8 cellular contexts compared by ENCODE assay signal in genomic region chr5:112995764-112996618, GRCh38. TPM values are rescaled to one million over a fixed set of nuclear protein-coding genes. Genes with fewer than 3 reads are reported as not detected.
A peak's percentile ranks its signal among the peaks of the same experiment; 100 is the strongest.
DNase-seq lines count a peak whose midpoint lies in the region; ATAC-seq, FAIRE-seq and TF ChIP-seq lines count a peak whose summit lies in the region.

No MANE protein-coding gene starts in this region.

- peak; percentile 15 to 46 for DNase-seq in SHP77 (lab: John Stamatoyannopoulos, UW)
- no peak for DNase-seq in SHP77 treated with DMSO at 0.1 percent for 48 hours (lab: John Stamatoyannopoulos, UW)
- DNase-seq in NCI-H146 (lab: John Stamatoyannopoulos, UW) = peak; percentile 49
- DNase-seq in WTC11 (ENCODE audit: low spot score) = peak; percentile 75
- DNase-seq in bronchial epithelial cell (ENCODE audit: low read depth) = peak; percentile 57
- DNase-seq in keratinocyte (ENCODE audit: low read depth, low spot score) = no peak
- DNase-seq in stimulated activated CD4-positive, alpha-beta T cell treated with anti-CD3 and anti-CD28 coated beads, Interleukin-2, amount 100 ng/mL, for 24 hours = peak; percentile 80 to 85

- no peak overlapping the region for H3K27ac ChIP-seq in keratinocyte (ENCODE audit: control insufficient read depth, insufficient read depth, low read length)

- FAIRE-seq in bronchial epithelial cell (lab: Jason Lieb, UNC) (no peak), keratinocyte (lab: Jason Lieb, UNC) (peak; percentile 71)

- H3K9me3 ChIP-seq in keratinocyte (ENCODE audit: control insufficient read depth, low read depth, low read length) = no peaks in the 10 kb centered on the region

- H3K9ac ChIP-seq in keratinocyte (ENCODE audit: control insufficient read depth, extremely low read depth, insufficient read depth, low read length) = no peak overlapping the region

- peaks cover 15% of the 10 kb centered on the region for H3K4me1 Mint-ChIP-seq in WTC11

- dilution Hi-C loops in keratinocyte (cut with MboI; ENCODE audit: extremely low pct_ligation_motif_present, low sequenced_read_pairs) = no loop called here

- peaks cover 10% of the 10 kb centered on the region for H3K4me1 ChIP-seq in keratinocyte (ENCODE audit: control insufficient read depth, extremely low read depth, insufficient read depth, low read length)

- H2AFZ ChIP-seq in keratinocyte (ENCODE audit: control insufficient read depth, low read length) = no peak overlapping the region

- POLR2A ChIA-PET in WTC11 (lab: Charles Lee) = interaction anchor here (1.8 kb wide), 1 partner anchor 20 kb away, joined by 5 read pairs; the partner anchor contains the start of gene DCP2

- H3K27me3 Mint-ChIP-seq in WTC11 (ENCODE audit: low read depth) = no peaks in the 10 kb centered on the region

- CTCF ChIA-PET in WTC11 (lab: Charles Lee) = interaction anchor here (0.6 to 2.0 kb wide), 28 partner anchors 8 to 527 kb away, joined by 3 to 12 read pairs (median 4); partner anchors contain the start of genes DCP2 and YTHDC2

- H3K27me3 ChIP-seq in bronchial epithelial cell (ENCODE audit: control insufficient read depth, insufficient read depth, low read length) = no peaks in the 10 kb centered on the region
- H3K27me3 ChIP-seq in keratinocyte (ENCODE audit: control insufficient read depth, extremely low read depth, insufficient read depth, low read length) = no peaks in the 10 kb centered on the region

- ATAC-seq in HG02678 (IDR thresholded peaks at IDR 0.05; ENCODE audit: unreplicated experiment) = peak; percentile 76
- peak; percentile 76 for ATAC-seq in WTC11

- peak overlapping the region; percentile 81 for H3K27ac Mint-ChIP-seq in WTC11

- peaks cover 29% of the 10 kb centered on the region for H3K36me3 Mint-ChIP-seq in WTC11

- H3K36me3 ChIP-seq in bronchial epithelial cell (ENCODE audit: control insufficient read depth, insufficient read depth, low read length) = no peaks in the 10 kb centered on the region
- peaks cover 0 to 4% of the 10 kb centered on the region in 2 experiments for H3K36me3 ChIP-seq in keratinocyte (ENCODE audit: control insufficient read depth in 2 of 2, extremely low read depth in 1 of 2, insufficient read depth in 2 of 2, low read length in 2 of 2)

- H4K20me1 ChIP-seq in keratinocyte (ENCODE audit: control insufficient read depth, extremely low read depth, insufficient read depth, low read length) = no peaks in the 10 kb centered on the region

- no peaks in the 10 kb centered on the region for H3K9me1 ChIP-seq in keratinocyte (ENCODE audit: control insufficient read depth, extremely low read depth, insufficient read depth, low read length)

- H3K4me3 Mint-ChIP-seq in WTC11 = no peak overlapping the region

- H3K4me2 ChIP-seq in keratinocyte (ENCODE audit: control insufficient read depth, extremely low read depth, insufficient read depth, low read depth, low read length) = no peak overlapping the region

- H3K79me2 ChIP-seq in keratinocyte (ENCODE audit: control insufficient read depth, insufficient read depth, low read length) = peaks cover 40% of the 10 kb centered on the region

- TF ChIP-seq CTCF in WTC11 (IDR thresholded peaks at IDR 0.05) = peak; percentile 82
- peak; percentile 78 for TF ChIP-seq CTCF in bronchial epithelial cell (IDR thresholded peaks at IDR 0.05; ENCODE audit: insufficient read depth, low read length, severe bottlenecking)
- TF ChIP-seq CTCF in keratinocyte (optimal IDR thresholded peaks at IDR 0.05 in 1 of 3, IDR thresholded peaks at IDR 0.05 in 1 of 3, conservative IDR thresholded peaks at IDR 0.05 in 1 of 3; ENCODE audit: extremely low read depth in 1 of 3, insufficient read depth in 2 of 3, low read length in 3 of 3) = peak; percentile 78 to 87 (median 84)

- no peaks in the 10 kb centered on the region for H3K9me3 Mint-ChIP-seq in WTC11

- H3K4me3 ChIP-seq in bronchial epithelial cell (ENCODE audit: low read depth, low read length) (no peak overlapping the region), keratinocyte (ENCODE audit: control insufficient read depth in 2 of 3, extremely low read depth in 1 of 3, insufficient read depth in 2 of 3, low read depth in 1 of 3, low read length in 3 of 3) (no peak overlapping the region)

TF ChIP-seq in WTC11, 78 proteins besides CTCF, POLR2A, EP300 and RAD21:
- TF ChIP-seq ZBTB43 (CRISPR knock-in tag; IDR thresholded peaks at IDR 0.05) = no peak
- TF ChIP-seq MAX (CRISPR knock-in tag; IDR thresholded peaks at IDR 0.05) = no peak
- no peak for TF ChIP-seq PRRX2 (CRISPR knock-in tag; IDR thresholded peaks at IDR 0.05)
- TF ChIP-seq GTF2I (CRISPR knock-in tag; conservative IDR thresholded peaks at IDR 0.05) = no peak
- TF ChIP-seq NFE2L1 (CRISPR knock-in tag; IDR thresholded peaks at IDR 0.05) = no peak
- no peak for TF ChIP-seq FOXP4 (CRISPR knock-in tag; IDR thresholded peaks at IDR 0.05)
- TF ChIP-seq NFYB (CRISPR knock-in tag; conservative IDR thresholded peaks at IDR 0.05; ENCODE audit: low read depth) = no peak
- TF ChIP-seq GABPB1 (CRISPR knock-in tag; IDR thresholded peaks at IDR 0.05) = no peak
TF ChIP-seq in WTC11: peak in this region for 0.

RNA-seq across cellular contexts. Expression of gene DCP2, which starts 19.4 kb away (rescaled TPM):
- total RNA-seq in WTC11 (2021) (186 to 207 TPM (median 191 TPM) in 3 replicates), bronchial epithelial cell (22.0 and 24.0 TPM in 2 replicates)
- polyA plus RNA-seq in keratinocyte = 6.7 to 11.8 TPM (median 10.1 TPM) in 3 replicates
- polyA plus RNA-seq in keratinocyte (2011; ENCODE audit: low read depth) = 11.3 TPM
- polyA plus RNA-seq in keratinocyte (2011; cell fraction: cytosol; rRNA removed) = 5.7 and 9.1 TPM in 2 replicates
- 7.5 and 10.7 TPM in 2 replicates for polyA plus RNA-seq in keratinocyte (2011; cell fraction: nucleus; rRNA removed)
- 8.5 and 10.5 TPM in 2 replicates for polyA plus RNA-seq in keratinocyte (2012; ENCODE audit: low replicate concordance)
- polyA minus RNA-seq in keratinocyte = 7.4 to 22.0 TPM (median 21.7 TPM) in 3 replicates
- 7.1 TPM for polyA minus RNA-seq in keratinocyte (2011; cell fraction: cytosol; rRNA and poly(A)+ RNA removed)
- 13.1 and 21.5 TPM in 2 replicates for polyA minus RNA-seq in keratinocyte (2011; cell fraction: nucleus; rRNA and poly(A)+ RNA removed)

Comparison
In these comparisons a context has a peak if more than half of its experiments do, and no peak if none do; other contexts are left out.
1. DNase-seq: peak in SHP77 (2 of 2), NCI-H146 (single experiment), WTC11 (single experiment), bronchial epithelial cell (single experiment) and stimulated activated CD4-positive, alpha-beta T cell treated with anti-CD3 and anti-CD28 coated beads, Interleukin-2, amount 100 ng/mL, for 24 hours (2 of 2); none in SHP77 treated with DMSO at 0.1 percent for 48 hours (single experiment) and keratinocyte (single experiment).
2. Peak in every context shown above with its lines, with median percentiles within 50 percentile points of each other: CTCF ChIP-seq.